15 cellular contexts compared by ENCODE assay signal in the genomic region with DNA sequence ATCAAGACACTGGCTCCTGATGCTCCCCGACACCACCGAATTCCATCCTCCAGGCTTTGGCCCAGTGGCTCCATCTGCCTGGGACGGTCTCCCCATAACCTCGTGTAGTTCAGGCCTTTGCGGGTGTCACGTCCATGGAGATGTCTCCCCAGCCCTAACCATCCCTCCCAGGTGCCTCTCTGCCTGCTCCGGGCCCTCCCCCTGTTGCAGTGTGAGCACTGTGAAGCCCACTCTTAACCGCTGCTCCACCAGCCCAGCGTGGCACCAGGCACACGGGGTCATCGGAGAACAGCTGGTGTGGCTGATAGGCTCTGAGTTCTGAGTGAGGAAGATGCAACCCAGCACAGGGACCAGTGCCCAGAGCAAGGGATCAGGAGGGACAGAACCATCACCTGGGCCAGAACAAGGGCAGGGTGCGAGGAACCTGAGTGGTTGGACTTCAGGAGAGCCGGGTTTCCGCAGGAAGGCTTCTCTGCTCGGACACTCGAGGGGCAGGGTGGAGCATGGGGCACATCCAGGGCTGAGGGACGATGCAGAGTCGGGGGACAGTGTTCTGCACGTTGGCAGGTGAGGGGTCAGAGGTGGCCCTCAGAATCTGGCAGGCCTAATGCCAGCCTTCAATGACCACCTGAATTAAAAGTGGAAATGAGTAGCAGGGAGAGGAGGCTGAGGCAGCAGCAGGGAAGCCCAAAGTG. TPM values are rescaled to one million over a fixed set of nuclear protein-coding genes. Genes with fewer than 3 reads are reported as not detected.
DNase-seq lines count a peak whose midpoint lies in the region; ATAC-seq, FAIRE-seq and TF ChIP-seq lines count a peak whose summit lies in the region.
"Had no signal": no experiment of that assay in that cellular context is flagged by ENCODE, and none has a peak within 500 bp of the region (broad histone marks: within the 10 kb centered on the region; RNA-seq: fewer than 3 reads in every experiment).

No MANE protein-coding gene starts in this region.

- H3K9ac ChIP-seq in PC-3 (ENCODE audit: low read length): no peak overlapping the region

- H3K4me1 Mint-ChIP-seq in activated T-cell treated with anti-CD3 and anti-CD28 coated beads, Interleukin-2, amount 50 U/mL, for 24 hours (ENCODE audit: low read depth): peaks cover 47% of the 10 kb centered on the region
- H3K4me1 Mint-ChIP-seq in glutamatergic neuron (ENCODE audit: low read depth, unreplicated experiment): peaks cover 21% of the 10 kb centered on the region

- H3K4me3 ChIP-seq in small intestine (ENCODE audit: low read depth in 1 of 2, low read length in 2 of 2): peak overlapping the region in 1 of 2 donors; percentile 6
- H3K4me3 ChIP-seq in PC-3 (ENCODE audit: low read length): no peak overlapping the region
- H3K4me3 ChIP-seq: ovary had no signal

- peak; percentile 29; the same call in 1 of the 2 replicates for TF ChIP-seq POLR2A in Raji (IDR thresholded peaks at IDR 0.05; ENCODE audit: insufficient read depth, low read depth, low read length)

- no peak for DNase-seq in activated T-cell treated with anti-CD3 and anti-CD28 coated beads, Interleukin-2, amount 50 U/mL, for 24 hours
- no peak for DNase-seq in activated T-cell treated with anti-CD3 and anti-CD28 coated beads, Interleukin-2, amount 50 U/mL, for 1 hour
- DNase-seq in glutamatergic neuron: no peak
- no peak for DNase-seq in small intestine
- DNase-seq in effector CD4-positive, alpha-beta T cell: no peak
- no peak for DNase-seq in germinal center (ENCODE audit: low spot score)
- DNase-seq in PC-3: no peak
- DNase-seq: amniotic stem cell, NCI-H2227 treated with DMSO at 0.1 percent for 48 hours, ovary had no signal

- H3K27me3 Mint-ChIP-seq in activated T-cell treated with anti-CD3 and anti-CD28 coated beads, Interleukin-2, amount 50 U/mL, for 24 hours: no peaks in the 10 kb centered on the region
- H3K27me3 Mint-ChIP-seq in glutamatergic neuron (ENCODE audit: unreplicated experiment): peaks cover 18% of the 10 kb centered on the region

- TF ChIP-seq CTCF in glutamatergic neuron (IDR thresholded peaks at IDR 0.05; ENCODE audit: partially characterized antibody, unreplicated experiment): no peak
- no peak for TF ChIP-seq CTCF in PC-3 (conservative IDR thresholded peaks at IDR 0.05; ENCODE audit: low read depth, low read length)

- FAIRE-seq in small intestine (lab: Jason Lieb, UNC): no peak
- FAIRE-seq: RCC 7860 had no signal

- H3K79me2 ChIP-seq in PC-3 (ENCODE audit: low read length): peaks cover 31% of the 10 kb centered on the region

- no peak overlapping the region for H2AFZ ChIP-seq in PC-3 (ENCODE audit: low read length)

- BruUV-seq in PC-3 (replicated peaks; lab: Mats Ljungman, UMichigan): no TSS peak

- H3K36me3 ChIP-seq in small intestine (ENCODE audit: control insufficient read depth in 2 of 2, insufficient read depth in 2 of 2, low read length in 2 of 2) (no peaks in the 10 kb centered on the region), PC-3 (ENCODE audit: low read depth, low read length) (no peaks in the 10 kb centered on the region)
- H3K36me3 ChIP-seq: ovary, tibial nerve had no signal

- no peak overlapping the region for H3K4me2 ChIP-seq in PC-3 (ENCODE audit: low read length)

- ATAC-seq in PC-3: no peak

- H3K9me3 ChIP-seq in small intestine (ENCODE audit: control insufficient read depth, low read depth): no peaks in the 10 kb centered on the region
- no peaks in the 10 kb centered on the region for H3K9me3 ChIP-seq in PC-3 (ENCODE audit: low read length)
- H3K9me3 ChIP-seq: ovary, tibial nerve had no signal

- H3K36me3 Mint-ChIP-seq in activated T-cell treated with anti-CD3 and anti-CD28 coated beads, Interleukin-2, amount 50 U/mL, for 24 hours (ENCODE audit: low read depth): peaks cover 20% of the 10 kb centered on the region
- H3K36me3 Mint-ChIP-seq in glutamatergic neuron (ENCODE audit: unreplicated experiment): no peaks in the 10 kb centered on the region

- intact Hi-C loops in PC-3 (cut with micrococcal nuclease): no loop called here

- H3K9me3 Mint-ChIP-seq in activated T-cell treated with anti-CD3 and anti-CD28 coated beads, Interleukin-2, amount 50 U/mL, for 24 hours: no peaks in the 10 kb centered on the region
- H3K9me3 Mint-ChIP-seq in glutamatergic neuron (ENCODE audit: unreplicated experiment): peaks cover 13% of the 10 kb centered on the region
- H3K9me3 Mint-ChIP-seq: dendritic cell treated with granulocyte-macrophage colony-stimulating factor and Interleukin-4, amounts not matched to agents 40 ng/mL and 50 ng/mL, for 4 days had no signal

- peaks cover 15% of the 10 kb centered on the region for H4K20me1 ChIP-seq in PC-3 (ENCODE audit: low read length)

- H3K4me1 ChIP-seq in small intestine (ENCODE audit: control insufficient read depth in 2 of 2, insufficient read depth in 1 of 2, low read depth in 1 of 2, low read length in 1 of 2): peaks cover 11% of the 10 kb centered on the region in 2 donors
- peaks cover 35% of the 10 kb centered on the region for H3K4me1 ChIP-seq in PC-3 (ENCODE audit: insufficient read depth, low read length)

- no peaks in the 10 kb centered on the region for H3K9me2 ChIP-seq in PC-3 (replicated peaks; ENCODE audit: low read length)

- peak overlapping the region; percentile 40 for H3K4me3 Mint-ChIP-seq in activated T-cell treated with anti-CD3 and anti-CD28 coated beads, Interleukin-2, amount 50 U/mL, for 24 hours
- no peak overlapping the region for H3K4me3 Mint-ChIP-seq in glutamatergic neuron (ENCODE audit: unreplicated experiment)
- H3K4me3 Mint-ChIP-seq: dendritic cell treated with granulocyte-macrophage colony-stimulating factor and Interleukin-4, amounts not matched to agents 40 ng/mL and 50 ng/mL, for 4 days had no signal

- POLR2A ChIA-PET in PC-3 (lab: Charles Lee; ENCODE audit: unreplicated experiment): no interaction called here

- H3F3A ChIP-seq in PC-3 (ENCODE audit: low read length, unreplicated experiment): no peaks in the 10 kb centered on the region

- peak overlapping the region; percentile 82 for H3K27ac Mint-ChIP-seq in activated T-cell treated with anti-CD3 and anti-CD28 coated beads, Interleukin-2, amount 50 U/mL, for 24 hours
- peak overlapping the region; percentile 52 for H3K27ac Mint-ChIP-seq in glutamatergic neuron (ENCODE audit: unreplicated experiment)

- H3K27ac ChIP-seq in small intestine (ENCODE audit: low read depth in 1 of 2, low read length in 1 of 2) (peak overlapping the region; percentile 92 to 94), PC-3 (ENCODE audit: low read length) (no peak overlapping the region)

- peaks cover 0 to 2% of the 10 kb centered on the region in 2 donors for H3K27me3 ChIP-seq in small intestine (ENCODE audit: control insufficient read depth in 2 of 2, insufficient read depth in 2 of 2, low read length in 2 of 2)
- H3K27me3 ChIP-seq in PC-3 (ENCODE audit: low read length): no peaks in the 10 kb centered on the region
- H3K27me3 ChIP-seq: ovary had no signal

- 45 to 81% (median 63%) methylated on average over 19 of the region's 19 CpGs for WGBS in small intestine, 3 donors

- CTCF ChIA-PET in PC-3 (lab: Charles Lee): no interaction called here

RNA-seq across cellular contexts. Expression of a gene that starts 2.6 kb away (rescaled TPM):
- total RNA-seq in glutamatergic neuron (ENCODE audit: unreplicated experiment) (734 TPM), PC-3 (2014; rRNA removed) (125 and 171 TPM in 2 replicates)
- 100 to 1,000 TPM; 169 to 214 (median 175) TPM for polyA plus RNA-seq in small intestine

RNA-seq across cellular contexts. Expression of a gene that starts 21.6 kb away (rescaled TPM):
- total RNA-seq in glutamatergic neuron (ENCODE audit: unreplicated experiment) (5.2 TPM), PC-3 (2014; rRNA removed) (1.7 and 3.0 TPM in 2 replicates)
- under 1 TPM in 1 of 3 donors, not detected in 2; 0.18 TPM for polyA plus RNA-seq in small intestine
- total RNA-seq: HT1080 had no signal

RNA-seq across cellular contexts. Expression of a gene that starts 25.6 kb away (rescaled TPM):
- total RNA-seq in glutamatergic neuron (ENCODE audit: unreplicated experiment) (5.4 TPM), PC-3 (2014; rRNA removed) (22.6 and 29.1 TPM in 2 replicates)
- 1 to 10 TPM; 4.1 to 6.3 (median 4.6) TPM for polyA plus RNA-seq in small intestine
